Comparison of ENCODE assay signal across 24 cellular contexts in the genomic region with DNA sequence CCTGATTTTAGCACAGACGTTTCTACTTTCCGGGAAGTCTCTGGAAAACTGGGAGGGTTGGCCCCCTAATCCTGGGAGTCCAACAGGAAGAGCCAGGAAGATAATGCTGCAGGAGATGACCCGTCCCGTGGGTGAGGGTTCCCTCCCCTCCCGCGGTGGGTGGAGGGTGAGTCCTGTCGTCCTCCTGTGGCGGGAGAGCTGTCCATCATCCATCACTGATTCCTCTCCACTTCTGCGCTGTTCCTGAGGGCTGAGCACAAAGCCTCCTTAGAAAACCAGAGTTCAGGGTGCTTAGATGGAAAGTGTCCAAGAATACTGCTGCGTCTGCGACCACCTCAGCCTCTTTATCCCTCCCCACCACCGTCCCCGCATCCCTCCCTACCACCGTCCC. TPM values are rescaled to one million over a fixed set of nuclear protein-coding genes. Genes with fewer than 3 reads are reported as not detected.
DNase-seq lines count a peak whose midpoint lies in the region; ATAC-seq and TF ChIP-seq lines count a peak whose summit lies in the region.
"Had no signal": no experiment of that assay in that cellular context is flagged by ENCODE, and none has a peak within 500 bp of the region (broad histone marks: within the 10 kb centered on the region; RNA-seq: fewer than 3 reads in every experiment).

No MANE protein-coding gene starts in this region.

- H2AFZ ChIP-seq in neuronal stem cell (ENCODE audit: low read length) (no peak overlapping the region), OCI-LY7 (ENCODE audit: low read length) (no peak overlapping the region)

- no peak overlapping the region for H2BK12ac ChIP-seq in neuronal stem cell (ENCODE audit: low read length)

- no peak overlapping the region for H4K91ac ChIP-seq in neuronal stem cell (ENCODE audit: low read depth, low read length, poor library complexity)

- POLR2A ChIA-PET in activated CD4-positive, alpha-beta memory T cell treated with anti-CD3 and anti-CD28 coated beads for 36 hours (lab: Charles Lee) = no interaction called here
- POLR2A ChIA-PET in activated CD4-positive, alpha-beta memory T cell treated with anti-CD3 and anti-CD28 coated beads, Interleukin-2, amount 10 ng/mL, durations not matched to agents 7 days and 5 days (lab: Charles Lee) = interaction anchor here (0.9 kb wide), 1 partner anchor 25 kb away, joined by 4 read pairs; no protein-coding TSS in a partner anchor
- POLR2A ChIA-PET in activated B cell treated with CpG ODN at 0.5 μM for 24 hours (lab: Charles Lee) = interaction anchor here (1.3 to 19.6 kb wide), 3 partner anchors 15 to 161 kb away, joined by 3 to 688 read pairs (median 411); partner anchors contain the start of genes CCR6 and RNASET2
- POLR2A ChIA-PET in OCI-LY7 (lab: Charles Lee) = interaction anchor here (0.6 to 0.9 kb wide), 3 partner anchors 16 to 34 kb away, joined by 3 read pairs; no protein-coding TSS in a partner anchor

- H2BK120ac ChIP-seq in neuronal stem cell (ENCODE audit: low read depth, low read length) = no peak overlapping the region

- H3K9me2 ChIP-seq in OCI-LY7 (ENCODE audit: insufficient read depth, low read length) = no peaks in the 10 kb centered on the region

- H2BK5ac ChIP-seq in neuronal stem cell (ENCODE audit: low read length) = peak overlapping the region; percentile 72

- no peak overlapping the region for H3K4me3 ChIP-seq in neuronal stem cell (ENCODE audit: low read length in 2 of 2)
- H3K4me3 ChIP-seq in uterus = no peak overlapping the region
- H3K4me3 ChIP-seq in OCI-LY7 (ENCODE audit: low read depth, low read length, poor library complexity, severe bottlenecking) = no peak overlapping the region
- H3K4me3 ChIP-seq: GM12878 had no signal

- no peaks in the 10 kb centered on the region for H3K79me2 ChIP-seq in OCI-LY7 (ENCODE audit: insufficient read depth, low read depth, low read length)

- no peak for TF ChIP-seq POLR2A in uterus (IDR thresholded peaks at IDR 0.05)

- H3K27me3 Mint-ChIP-seq in activated CD4-positive, alpha-beta memory T cell treated with anti-CD3 and anti-CD28 coated beads for 36 hours = no peaks in the 10 kb centered on the region
- H3K27me3 Mint-ChIP-seq in activated CD4-positive, alpha-beta memory T cell treated with anti-CD3 and anti-CD28 coated beads, Interleukin-2, amount 10 ng/mL, durations not matched to agents 7 days and 5 days = peaks cover 3% of the 10 kb centered on the region
- no peaks in the 10 kb centered on the region for H3K27me3 Mint-ChIP-seq in activated B cell treated with CpG ODN at 0.5 μM for 24 hours
- H3K27me3 Mint-ChIP-seq: CD4-positive, alpha-beta T cell had no signal

- H3K36me3 Mint-ChIP-seq in activated CD4-positive, alpha-beta memory T cell treated with anti-CD3 and anti-CD28 coated beads for 36 hours = peaks cover 3% of the 10 kb centered on the region
- peaks cover 24% of the 10 kb centered on the region for H3K36me3 Mint-ChIP-seq in activated CD4-positive, alpha-beta memory T cell treated with anti-CD3 and anti-CD28 coated beads, Interleukin-2, amount 10 ng/mL, durations not matched to agents 7 days and 5 days (ENCODE audit: low read depth)
- H3K36me3 Mint-ChIP-seq in activated B cell treated with CpG ODN at 0.5 μM for 24 hours (ENCODE audit: low read depth) = no peaks in the 10 kb centered on the region

- peaks cover 91% of the 10 kb centered on the region for H3K4me1 Mint-ChIP-seq in activated CD4-positive, alpha-beta memory T cell treated with anti-CD3 and anti-CD28 coated beads for 36 hours (ENCODE audit: low read depth)
- peaks cover 89% of the 10 kb centered on the region for H3K4me1 Mint-ChIP-seq in activated CD4-positive, alpha-beta memory T cell treated with anti-CD3 and anti-CD28 coated beads, Interleukin-2, amount 10 ng/mL, durations not matched to agents 7 days and 5 days
- H3K4me1 Mint-ChIP-seq in activated B cell treated with CpG ODN at 0.5 μM for 24 hours = peaks cover 96% of the 10 kb centered on the region

- peak overlapping the region; percentile 30 for H2BK15ac ChIP-seq in neuronal stem cell (ENCODE audit: low read length)

- H2AK5ac ChIP-seq in neuronal stem cell (ENCODE audit: low read depth, low read length) = no peak overlapping the region

- H3K9me3 ChIP-seq in neuronal stem cell (replicated peaks in 1 of 2; ENCODE audit: control insufficient read depth in 2 of 2, insufficient read depth in 1 of 2, low read depth in 1 of 2, low read length in 2 of 2) = no peaks in the 10 kb centered on the region
- no peaks in the 10 kb centered on the region for H3K9me3 ChIP-seq in uterus
- no peaks in the 10 kb centered on the region for H3K9me3 ChIP-seq in OCI-LY7 (ENCODE audit: low read length)

- no peak overlapping the region for H3K27ac Mint-ChIP-seq in activated CD4-positive, alpha-beta memory T cell treated with anti-CD3 and anti-CD28 coated beads for 36 hours
- no peak overlapping the region for H3K27ac Mint-ChIP-seq in activated CD4-positive, alpha-beta memory T cell treated with anti-CD3 and anti-CD28 coated beads, Interleukin-2, amount 10 ng/mL, durations not matched to agents 7 days and 5 days
- H3K27ac Mint-ChIP-seq in activated B cell treated with CpG ODN at 0.5 μM for 24 hours = peak overlapping the region; percentile 27

- peak overlapping the region; percentile 31 for H3K14ac ChIP-seq in neuronal stem cell (ENCODE audit: low read length)

- H3K79me1 ChIP-seq in neuronal stem cell (ENCODE audit: low read depth, low read length) = no peaks in the 10 kb centered on the region

- CTCF ChIA-PET in activated CD4-positive, alpha-beta memory T cell treated with anti-CD3 and anti-CD28 coated beads for 36 hours (lab: Charles Lee) = no interaction called here
- CTCF ChIA-PET in activated CD4-positive, alpha-beta memory T cell treated with anti-CD3 and anti-CD28 coated beads, Interleukin-2, amount 10 ng/mL, durations not matched to agents 7 days and 5 days (lab: Charles Lee) = no interaction called here
- CTCF ChIA-PET in activated B cell treated with CpG ODN at 0.5 μM for 24 hours (lab: Charles Lee) (interaction anchor here (12.6 kb wide), 1 partner anchor 23 kb away, joined by 105 read pairs; no protein-coding TSS in a partner anchor), OCI-LY7 (lab: Charles Lee; ENCODE audit: unreplicated experiment) (no interaction called here)

- H3K4me1 ChIP-seq in neuronal stem cell (ENCODE audit: control insufficient read depth in 2 of 2, insufficient read depth in 1 of 2, low read depth in 1 of 2, low read length in 2 of 2) = peaks cover 0 to under 1% of the 10 kb centered on the region in 2 donors
- no peaks in the 10 kb centered on the region for H3K4me1 ChIP-seq in uterus
- peaks cover 86% of the 10 kb centered on the region for H3K4me1 ChIP-seq in OCI-LY7 (ENCODE audit: insufficient read depth, low read length, poor library complexity, severe bottlenecking)

- peak overlapping the region; percentile 30 for H3K23ac ChIP-seq in neuronal stem cell (ENCODE audit: low read depth, low read length, poor library complexity)

- no peak overlapping the region for H3K9ac ChIP-seq in neuronal stem cell (ENCODE audit: low read depth, low read length, poor library complexity)

- BruUV-seq in OCI-LY7 (replicated peaks; lab: Mats Ljungman, UMichigan) = no TSS peak

- no peak overlapping the region for H3K4me2 ChIP-seq in neuronal stem cell (ENCODE audit: insufficient read depth, low read length, poor library complexity, severe bottlenecking)
- H3K4me2 ChIP-seq in OCI-LY7 (ENCODE audit: low read length) = no peak overlapping the region

- H3K4me3 Mint-ChIP-seq in activated CD4-positive, alpha-beta memory T cell treated with anti-CD3 and anti-CD28 coated beads for 36 hours = peak overlapping the region; percentile 27
- no peak overlapping the region for H3K4me3 Mint-ChIP-seq in activated CD4-positive, alpha-beta memory T cell treated with anti-CD3 and anti-CD28 coated beads, Interleukin-2, amount 10 ng/mL, durations not matched to agents 7 days and 5 days
- no peak overlapping the region for H3K4me3 Mint-ChIP-seq in activated B cell treated with CpG ODN at 0.5 μM for 24 hours

- H3K4ac ChIP-seq in neuronal stem cell (ENCODE audit: low read length) = no peak overlapping the region

- ATAC-seq in activated B cell treated with CpG ODN at 0.5 μM for 24 hours (ENCODE audit: low read depth) (no peak), GM18873 (IDR thresholded peaks at IDR 0.05; ENCODE audit: low FRiP score, unreplicated experiment) (no peak)
- ATAC-seq: GM12878 had no signal

- WGBS in neuronal stem cell (ENCODE audit: extremely low coverage in 2 of 2, insufficient read length in 2 of 2, insufficient replicate concordance in 1 of 2), 2 donors = no CpG with 5 or more reads among the region's 14 CpGs

- no peak for TF ChIP-seq CTCF in activated B cell treated with CpG ODN at 0.5 μM for 24 hours (IDR thresholded peaks at IDR 0.05)
- TF ChIP-seq CTCF in uterus (IDR thresholded peaks at IDR 0.05) = no peak
- no peak for TF ChIP-seq CTCF in OCI-LY7 (conservative IDR thresholded peaks at IDR 0.05; ENCODE audit: low read length)

- H3K27me3 ChIP-seq in neuronal stem cell (ENCODE audit: control insufficient read depth in 3 of 3, insufficient read depth in 3 of 3, low read depth in 1 of 3, low read length in 3 of 3) (no peaks in the 10 kb centered on the region), uterus (no peaks in the 10 kb centered on the region)

- H3K36me3 ChIP-seq in neuronal stem cell (replicated peaks in 1 of 2; ENCODE audit: control insufficient read depth in 2 of 2, insufficient read depth in 2 of 2, low read length in 2 of 2) (no peaks in the 10 kb centered on the region), uterus (no peaks in the 10 kb centered on the region), OCI-LY7 (ENCODE audit: insufficient read depth, low read length) (no peaks in the 10 kb centered on the region)

- no peak overlapping the region for H3K27ac ChIP-seq in neuronal stem cell (replicated peaks; ENCODE audit: low read length)
- peak overlapping the region; percentile 17 to 84 for H3K27ac ChIP-seq in uterus
- H3K27ac ChIP-seq in OCI-LY7 (ENCODE audit: low read depth, low read length, poor library complexity, severe bottlenecking) = no peak overlapping the region
- H3K27ac ChIP-seq: 22Rv1, RWPE1 had no signal

- no peak for DNase-seq in activated CD4-positive, alpha-beta memory T cell treated with anti-CD3 and anti-CD28 coated beads for 36 hours
- no peak for DNase-seq in activated CD4-positive, alpha-beta memory T cell treated with anti-CD3 and anti-CD28 coated beads, Interleukin-2, amount 10 ng/mL, durations not matched to agents 7 days and 5 days
- DNase-seq in activated B cell treated with CpG ODN at 0.5 μM for 24 hours (peak; percentile 5), neuronal stem cell (ENCODE audit: low spot score) (no peak), uterus (no peak), OCI-LY7 (ENCODE audit: low spot score) (no peak)
- no peak for DNase-seq in activated CD4-positive, alpha-beta T cell treated with anti-CD3 and anti-CD28 coated beads for 1 hour
- DNase-seq: AML-193; CD4-positive, alpha-beta T cell; DMS53; EL; IMR-90; NCI-H1417 treated with DMSO at 0.1 percent for 48 hours; NCI-H187 treated with DMSO at 0.1 percent for 48 hours; NCI-H2227 treated with DMSO at 0.1 percent for 48 hours; NCI-H510A treated with DMSO at 0.1 percent for 48 hours; NCI-H774 had no signal

- intact Hi-C loops in activated CD4-positive, alpha-beta memory T cell treated with anti-CD3 and anti-CD28 coated beads for 36 hours (cut with micrococcal nuclease) = no loop called here
- intact Hi-C loops in activated B cell treated with CpG ODN at 0.5 μM for 24 hours (cut with micrococcal nuclease) (no loop called here), uterus (cut with DNase I; ENCODE audit: low total_unique reads) (no loop called here), OCI-LY7 (cut with micrococcal nuclease; ENCODE audit: unreplicated experiment) (no loop called here)

- H3K18ac ChIP-seq in neuronal stem cell (ENCODE audit: low read length) = peak overlapping the region; percentile 81

- H3K9me3 Mint-ChIP-seq in activated CD4-positive, alpha-beta memory T cell treated with anti-CD3 and anti-CD28 coated beads for 36 hours = no peaks in the 10 kb centered on the region
- H3K9me3 Mint-ChIP-seq in activated CD4-positive, alpha-beta memory T cell treated with anti-CD3 and anti-CD28 coated beads, Interleukin-2, amount 10 ng/mL, durations not matched to agents 7 days and 5 days = peaks cover 2% of the 10 kb centered on the region
- H3K9me3 Mint-ChIP-seq in activated B cell treated with CpG ODN at 0.5 μM for 24 hours = no peaks in the 10 kb centered on the region
- H3K9me3 Mint-ChIP-seq: CD4-positive, alpha-beta T cell had no signal

- H4K8ac ChIP-seq in neuronal stem cell (ENCODE audit: low read depth, low read length) = no peak overlapping the region

- no peaks in the 10 kb centered on the region for H4K20me1 ChIP-seq in OCI-LY7 (ENCODE audit: insufficient read depth, low read length)

RNA-seq across cellular contexts. Expression of gene CCR6, which starts 6.1 kb away (rescaled TPM):
- total RNA-seq in activated CD4-positive, alpha-beta memory T cell treated with anti-CD3 and anti-CD28 coated beads for 36 hours = 1 to 10 TPM; 5.1 to 7.4 TPM
- 10 to 100 TPM; 20.0 to 20.3 TPM for total RNA-seq in activated CD4-positive, alpha-beta memory T cell treated with anti-CD3 and anti-CD28 coated beads, Interleukin-2, amount 10 ng/mL, durations not matched to agents 7 days and 5 days
- total RNA-seq in activated B cell treated with CpG ODN at 0.5 μM for 24 hours = 26.2 and 28.9 TPM in 2 replicates
- not detected for polyA plus RNA-seq in neuronal stem cell (2013, experiment 1 of 2)
- not detected for polyA plus RNA-seq in neuronal stem cell (2013, experiment 2 of 2)
- not detected for total RNA-seq in uterus
- 0.05 and 0.35 TPM in 2 replicates for total RNA-seq in OCI-LY7 (2014; rRNA removed; shearing (Covaris generic))
- 0.10 TPM in 1 of 2 replicates, not detected in the other for total RNA-seq in OCI-LY7 (2022)
- total RNA-seq: H4, IMR-90 had no signal
- polyA plus RNA-seq: IMR-90 had no signal

RNA-seq across cellular contexts. Expression of gene GPR31, which starts 40.9 kb away (rescaled TPM):
- total RNA-seq in activated CD4-positive, alpha-beta memory T cell treated with anti-CD3 and anti-CD28 coated beads for 36 hours = not detected
- not detected for total RNA-seq in activated CD4-positive, alpha-beta memory T cell treated with anti-CD3 and anti-CD28 coated beads, Interleukin-2, amount 10 ng/mL, durations not matched to agents 7 days and 5 days
- total RNA-seq in activated B cell treated with CpG ODN at 0.5 μM for 24 hours = not detected in 2 replicates
- not detected for polyA plus RNA-seq in neuronal stem cell (2013, experiment 1 of 2)
- polyA plus RNA-seq in neuronal stem cell (2013, experiment 2 of 2) = not detected
- not detected for total RNA-seq in uterus
- total RNA-seq in OCI-LY7 (2014; rRNA removed; shearing (Covaris generic)) = not detected in 2 replicates
- not detected in 2 replicates for total RNA-seq in OCI-LY7 (2022)
- total RNA-seq: CD4-positive, alpha-beta T cell; GM12878; H4; HT-29; IMR-90; M059J had no signal
- polyA plus RNA-seq: GM12878, IMR-90 had no signal

Comparison
In these comparisons a context has a peak if more than half of its experiments do, and no peak if none do; other contexts are left out.
1. H3K27ac ChIP-seq: peak in uterus (2 of 2); none in neuronal stem cell (single experiment) and OCI-LY7 (single experiment).
2. RNA of gene CCR6, which starts 6.1 kb away (total RNA-seq): 26.2 to 28.9 TPM in activated B cell treated with CpG ODN at 0.5 μM for 24 hours, 20.0 to 20.3 TPM in activated CD4-positive, alpha-beta memory T cell treated with anti-CD3 and anti-CD28 coated beads, Interleukin-2, amount 10 ng/mL, durations not matched to agents 7 days and 5 days and 5.1 to 7.4 TPM in activated CD4-positive, alpha-beta memory T cell treated with anti-CD3 and anti-CD28 coated beads for 36 hours; 0.05 to 0.35 TPM in OCI-LY7 and not detected in uterus; every median in the first group is over 4 times any median in the second.